Comparison of ENCODE assay signal across 11 cellular contexts in the genomic region with DNA sequence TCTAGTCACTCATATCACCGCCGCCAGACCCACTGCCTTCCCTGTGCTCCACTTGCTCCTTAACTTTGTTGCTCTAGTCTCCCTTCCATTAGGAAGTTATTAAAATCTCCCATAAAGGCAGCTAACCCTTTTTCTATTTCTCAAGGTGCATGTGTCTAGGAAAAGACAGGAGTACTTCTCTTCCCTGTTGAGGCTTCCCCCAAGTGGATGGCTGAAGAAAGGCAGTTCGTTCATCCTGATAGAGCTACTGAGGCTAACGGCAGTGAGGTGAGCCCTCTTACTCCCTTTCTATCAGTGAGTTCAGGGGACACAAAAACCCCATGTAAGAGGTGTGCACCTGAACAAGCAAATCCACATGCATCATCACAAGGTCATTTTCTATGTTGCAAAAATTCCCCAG.
DNase-seq lines count a peak whose midpoint lies in the region; ATAC-seq and TF ChIP-seq lines count a peak whose summit lies in the region.
"Had no signal": no experiment of that assay in that cellular context is flagged by ENCODE, and none has a peak within 500 bp of the region (broad histone marks: within the 10 kb centered on the region; RNA-seq: fewer than 3 reads in every experiment).

No MANE protein-coding gene starts in this region.

- no peak overlapping the region for H3K9ac ChIP-seq in OCI-LY1 (ENCODE audit: low read length)

- H3K4me1 ChIP-seq in OCI-LY1 (ENCODE audit: insufficient read depth, low read length, severe bottlenecking) (peaks cover 9% of the 10 kb centered on the region), foreskin keratinocyte (no peaks in the 10 kb centered on the region)

- H4K20me1 ChIP-seq in OCI-LY1 (ENCODE audit: insufficient read depth, low read length), result no peaks in the 10 kb centered on the region

- 0 out of 2 replicates have a peak, but pooled peaks have one; percentile 16 for TF ChIP-seq CTCF in AG04450 (IDR thresholded peaks at IDR 0.05; ENCODE audit: low read depth, low read length)
- peak; percentile 24; the same call in 1 of the 2 replicates for TF ChIP-seq CTCF in OCI-LY1 (IDR thresholded peaks at IDR 0.05; ENCODE audit: low read length)
- TF ChIP-seq CTCF in foreskin keratinocyte (conservative IDR thresholded peaks at IDR 0.05), result peak; percentile 45

- POLR2A ChIA-PET in AG04450 (lab: Yijun Ruan, JAX), result no interaction called here

- no peak overlapping the region for H2AFZ ChIP-seq in OCI-LY1 (ENCODE audit: low read length)

- no peaks in the 10 kb centered on the region for H3F3A ChIP-seq in OCI-LY1 (ENCODE audit: insufficient read depth, low read length)

- H3K79me2 ChIP-seq in OCI-LY1 (ENCODE audit: insufficient read depth, low read length), result no peaks in the 10 kb centered on the region

- no peak overlapping the region for H3K4me3 ChIP-seq in AG04450 (ENCODE audit: low read depth, low read length)
- no peak overlapping the region for H3K4me3 ChIP-seq in OCI-LY1 (ENCODE audit: low read depth, low read length, poor library complexity, severe bottlenecking)

- DNase-seq in AG04450 (ENCODE audit: low read depth, low spot score) (no peak), foreskin keratinocyte (peak in 1 of 2 donors; percentile 27), dermis blood vessel endothelial cell (no peak), NCI-H510A (lab: John Stamatoyannopoulos, UW) (no peak)
- DNase-seq: anterior cingulate cortex; naive thymus-derived CD4-positive, alpha-beta T cell; stimulated activated naive CD4-positive, alpha-beta T cell had no signal

- CTCF ChIA-PET in AG04450 (lab: Charles Lee), result interaction anchor here (1.3 to 1.8 kb wide), 2 partner anchors 1772 to 1866 kb away, joined by 4 to 5 read pairs; no protein-coding TSS in a partner anchor

- H3K9me3 ChIP-seq in AG04450 (ENCODE audit: control insufficient read depth, insufficient read depth, low read length) (no peaks in the 10 kb centered on the region), OCI-LY1 (ENCODE audit: low read length) (no peaks in the 10 kb centered on the region)

- H3K9me2 ChIP-seq in OCI-LY1 (ENCODE audit: low read depth, low read length), result no peaks in the 10 kb centered on the region

- H3K27me3 ChIP-seq in AG04450 (ENCODE audit: control insufficient read depth, insufficient read depth, low read length), result no peaks in the 10 kb centered on the region
- no peaks in the 10 kb centered on the region for H3K27me3 ChIP-seq in OCI-LY1 (ENCODE audit: insufficient read depth, low read length)
- H3K27me3 ChIP-seq in foreskin keratinocyte, result no peaks in the 10 kb centered on the region

- peak; percentile 31 for ATAC-seq in GM19463 (IDR thresholded peaks at IDR 0.05; ENCODE audit: unreplicated experiment)
- ATAC-seq in foreskin keratinocyte, result peak; percentile 64
- ATAC-seq in HG03439 (IDR thresholded peaks at IDR 0.05; ENCODE audit: unreplicated experiment), result no peak
- no peak for ATAC-seq in HG02973 (IDR thresholded peaks at IDR 0.05; ENCODE audit: unreplicated experiment)

- H3K27ac ChIP-seq in AG04450 (ENCODE audit: low read depth, low read length) (no peak overlapping the region), OCI-LY1 (ENCODE audit: low read depth, low read length, poor library complexity, severe bottlenecking) (no peak overlapping the region), foreskin keratinocyte (no peak overlapping the region)

- H3K4me2 ChIP-seq in OCI-LY1 (ENCODE audit: low read length), result no peak overlapping the region

- no peaks in the 10 kb centered on the region for H3K36me3 ChIP-seq in OCI-LY1 (ENCODE audit: insufficient read depth, low read length)

Comparison
In these comparisons a context has a peak if more than half of its experiments do, and no peak if none do; other contexts are left out.
1. ATAC-seq: peak in GM19463 (single experiment) and foreskin keratinocyte (single experiment); none in HG03439 (single experiment) and HG02973 (single experiment).
2. Peak in every context shown above with its lines, with median percentiles within 50 percentile points of each other: CTCF ChIP-seq.